21 cellular contexts compared by ENCODE assay signal in the genomic region with DNA sequence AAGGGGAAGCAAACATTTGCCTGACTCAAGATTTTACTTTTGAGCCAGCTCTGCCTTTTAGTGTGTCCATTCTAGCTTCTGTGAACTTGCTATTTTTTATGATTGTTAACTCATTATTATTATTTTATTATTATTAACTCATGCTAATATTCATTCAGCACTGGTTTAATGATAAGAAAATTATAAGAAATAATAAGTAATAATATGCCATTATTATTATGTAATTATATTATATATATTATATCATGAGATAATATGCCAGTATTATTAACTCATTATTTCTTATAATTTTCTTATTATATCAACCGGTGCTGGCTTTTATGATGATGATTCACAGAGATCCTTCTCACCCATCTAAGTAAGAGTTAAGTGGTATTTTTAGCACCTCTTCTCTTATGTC.
A peak's percentile ranks its signal among the peaks of the same experiment; 100 is the strongest.
DNase-seq lines count a peak whose midpoint lies in the region; ATAC-seq, FAIRE-seq and TF ChIP-seq lines count a peak whose summit lies in the region.
"Had no signal": no experiment of that assay in that cellular context is flagged by ENCODE, and none has a peak within 500 bp of the region (broad histone marks: within the 10 kb centered on the region; RNA-seq: fewer than 3 reads in every experiment).

No MANE protein-coding gene starts in this region.

- intact Hi-C loops in thyroid gland (cut with DNase I) = no loop called here

- no peaks in the 10 kb centered on the region for H3K27me3 ChIP-seq in small intestine (ENCODE audit: control insufficient read depth in 2 of 2, insufficient read depth in 2 of 2, low read length in 2 of 2)
- H3K27me3 ChIP-seq in foreskin keratinocyte = peaks cover 4% of the 10 kb centered on the region
- no peaks in the 10 kb centered on the region for H3K27me3 ChIP-seq in thyroid gland
- H3K27me3 ChIP-seq: BLaER1 had no signal

- DNase-seq in RCC 7860 (ENCODE audit: low spot score) (no peak), frontal cortex (ENCODE audit: low spot score in 2 of 2) (no peak), small intestine (no peak), ecto neural progenitor cell (ENCODE audit: low spot score) (no peak), foreskin keratinocyte (no peak), thyroid gland (no peak)
- DNase-seq: Caco-2; CD4-positive, CD25-positive, alpha-beta regulatory T cell; CD8-positive, alpha-beta T cell; DMS153; DND-41; H9 had no signal

- H3K36me3 ChIP-seq in small intestine (ENCODE audit: control insufficient read depth in 2 of 2, insufficient read depth in 2 of 2, low read length in 2 of 2) = no peaks in the 10 kb centered on the region
- no peaks in the 10 kb centered on the region for H3K36me3 ChIP-seq in thyroid gland
- H3K36me3 ChIP-seq: BLaER1 had no signal

- TF ChIP-seq CTCF in foreskin keratinocyte (conservative IDR thresholded peaks at IDR 0.05) (no peak), thyroid gland (IDR thresholded peaks at IDR 0.05) (no peak)

- H3K27ac ChIP-seq in small intestine (ENCODE audit: low read depth in 1 of 2, low read length in 1 of 2) (no peak overlapping the region), foreskin keratinocyte (no peak overlapping the region), thyroid gland (no peak overlapping the region)
- H3K27ac ChIP-seq: 22Rv1, BLaER1, C4-2B had no signal

- WGBS in small intestine, 3 donors = 95 to 96% (median 96%) methylated on average over 1 of the region's 1 CpG
- 91 to 93% methylated on average over 1 of the region's 1 CpG for WGBS in thyroid gland, 2 donors

- no peak for TF ChIP-seq POLR2A in thyroid gland (IDR thresholded peaks at IDR 0.05)

- H3K4me1 ChIP-seq in small intestine (ENCODE audit: control insufficient read depth in 2 of 2, insufficient read depth in 1 of 2, low read depth in 1 of 2, low read length in 1 of 2) = peaks cover 0 to 2% of the 10 kb centered on the region in 2 donors
- H3K4me1 ChIP-seq in foreskin keratinocyte = peaks cover 4% of the 10 kb centered on the region
- H3K4me1 ChIP-seq in thyroid gland = peaks cover 0 to 5% of the 10 kb centered on the region in 2 donors
- H3K4me1 ChIP-seq: BLaER1, Caco-2 had no signal

- FAIRE-seq in RCC 7860 (lab: Jason Lieb, UNC) (peak; percentile 15), colon (lab: Jason Lieb, UNC) (peak; percentile 68), frontal cortex (lab: Jason Lieb, UNC) (peak; percentile 75), small intestine (lab: Jason Lieb, UNC) (peak; percentile 61)
- FAIRE-seq: A204.1, GM12892, GM19239 had no signal

- H3K4me3 ChIP-seq in small intestine (ENCODE audit: low read depth in 1 of 2, low read length in 2 of 2) (no peak overlapping the region), thyroid gland (replicated peaks in 1 of 3) (no peak overlapping the region)
- H3K4me3 ChIP-seq: BLaER1, GM23338 had no signal

- ATAC-seq in foreskin keratinocyte = no peak
- ATAC-seq: CD8-positive, alpha-beta T cell; GM23338; HCT116 had no signal

- H3K9me3 ChIP-seq in small intestine (ENCODE audit: control insufficient read depth, low read depth) (no peaks in the 10 kb centered on the region), thyroid gland (no peaks in the 10 kb centered on the region)
- H3K9me3 ChIP-seq: BLaER1, Caco-2 had no signal
